8 cellular contexts compared by ENCODE assay signal in genomic region chr6:116279232-116280160, GRCh38. TPM values are rescaled to one million over a fixed set of nuclear protein-coding genes. Genes with fewer than 3 reads are reported as not detected.
DNase-seq lines count a peak whose midpoint lies in the region; ATAC-seq and TF ChIP-seq lines count a peak whose summit lies in the region.

TSPYL1 (minus strand) TSS chr6:116279930; CDS start chr6:116279830, 100 bp downstream.

- H3K4me1 Mint-ChIP-seq in activated T-helper 17 cell treated with anti-CD3 and anti-CD28 coated beads, Interleukin-2, amount 50 U/mL, for 72 hours, result peaks cover 24% of the 10 kb centered on the region
- H3K4me1 Mint-ChIP-seq in naive thymus-derived CD4-positive, alpha-beta T cell, result peaks cover 37 to 73% (median 54%) of the 10 kb centered on the region in 7 donors
- peaks cover 32 to 60% of the 10 kb centered on the region in 2 donors for H3K4me1 Mint-ChIP-seq in stimulated activated naive B cell treated with anti-CD40 and anti-IgM and Interleukin-4, amounts not matched to agents 10 μg/mL and 1 μg/mL and 100 μg/mL, for 72 hours

- peak within 1 kb of the TSS; percentile 96 for H2AFZ ChIP-seq in fibroblast of lung (ENCODE audit: low read length)

- peak within 1 kb of the TSS; percentile 100 for H3K27ac Mint-ChIP-seq in activated T-helper 17 cell treated with anti-CD3 and anti-CD28 coated beads, Interleukin-2, amount 50 U/mL, for 72 hours
- H3K27ac Mint-ChIP-seq in naive thymus-derived CD4-positive, alpha-beta T cell, result peak within 1 kb of the TSS; percentile 98 to 100 (median 100)
- H3K27ac Mint-ChIP-seq in stimulated activated naive B cell treated with anti-CD40 and anti-IgM and Interleukin-4, amounts not matched to agents 10 μg/mL and 1 μg/mL and 100 μg/mL, for 72 hours, result peak within 1 kb of the TSS; percentile 100

- H3K4me2 ChIP-seq in fibroblast of lung (ENCODE audit: extremely low read depth, insufficient read depth, low read length), result peak within 1 kb of the TSS; percentile 95

- ATAC-seq in activated T-helper 17 cell treated with anti-CD3 and anti-CD28 coated beads, Interleukin-2, amount 50 U/mL, for 72 hours (replicated peaks), result peak; percentile 94
- ATAC-seq in naive thymus-derived CD4-positive, alpha-beta T cell, result peak; percentile 92
- ATAC-seq in stimulated activated naive B cell treated with anti-CD40 and anti-IgM and Interleukin-4, amounts not matched to agents 10 μg/mL and 1 μg/mL and 100 μg/mL, for 72 hours (replicated peaks), result peak; percentile 94 to 96

- peaks cover 44% of the 10 kb centered on the region for H3K79me2 ChIP-seq in fibroblast of lung (ENCODE audit: control insufficient read depth, insufficient read depth, low read length)

- TF ChIP-seq CTCF in LNCaP clone FGC (IDR thresholded peaks at IDR 0.05; ENCODE audit: control insufficient read depth, extremely low read depth, insufficient read depth) (peak; percentile 38), RWPE1 (conservative IDR thresholded peaks at IDR 0.05; ENCODE audit: low read depth) (no peak), fibroblast of lung (conservative IDR thresholded peaks at IDR 0.05 in 1 of 2, IDR thresholded peaks at IDR 0.05 in 1 of 2; ENCODE audit: low read depth in 1 of 2, low read length in 2 of 2) (no peak)

- peaks cover 2% of the 10 kb centered on the region for H3K36me3 ChIP-seq in fibroblast of lung (ENCODE audit: control insufficient read depth, insufficient read depth, low read length)
- peaks cover 4 to 13% (median 9%) of the 10 kb centered on the region in 3 experiments for H3K36me3 ChIP-seq in naive thymus-derived CD4-positive, alpha-beta T cell (ENCODE audit: control insufficient read depth in 2 of 3, insufficient read depth in 3 of 3, low read length in 3 of 3)

- H3K36me3 Mint-ChIP-seq in activated T-helper 17 cell treated with anti-CD3 and anti-CD28 coated beads, Interleukin-2, amount 50 U/mL, for 72 hours (ENCODE audit: low read depth), result peaks cover 56% of the 10 kb centered on the region
- H3K36me3 Mint-ChIP-seq in naive thymus-derived CD4-positive, alpha-beta T cell, result peaks cover 3 to 35% (median 27%) of the 10 kb centered on the region in 5 donors
- H3K36me3 Mint-ChIP-seq in stimulated activated naive B cell treated with anti-CD40 and anti-IgM and Interleukin-4, amounts not matched to agents 10 μg/mL and 1 μg/mL and 100 μg/mL, for 72 hours, result peaks cover 28 to 40% of the 10 kb centered on the region in 2 donors

- POLR2A ChIA-PET in RWPE1 (lab: Yijun Ruan, JAX; ENCODE audit: low non-redundant PET), result interaction anchor here (0.6 kb wide), 2 partner anchors 24 to 25 kb away, joined by 3 read pairs; partner anchors contain the start of gene TSPYL4
- POLR2A ChIA-PET in naive thymus-derived CD4-positive, alpha-beta T cell (lab: Charles Lee), result interaction anchor here (0.7 to 5.4 kb wide), 17 partner anchors 8 to 402 kb away, joined by 3 to 70 read pairs (median 6); partner anchors contain the start of genes CALHM6, KPNA5, NT5DC1 and RWDD1

- no peaks in the 10 kb centered on the region for H3K27me3 ChIP-seq in fibroblast of lung (ENCODE audit: control insufficient read depth, insufficient read depth, low read length)
- H3K27me3 ChIP-seq in naive thymus-derived CD4-positive, alpha-beta T cell (ENCODE audit: control insufficient read depth in 2 of 2, insufficient read depth in 2 of 2, low read length in 2 of 2), result no peaks in the 10 kb centered on the region

- peak within 1 kb of the TSS; percentile 97 for H3K27ac ChIP-seq in RWPE1
- H3K27ac ChIP-seq in fibroblast of lung (ENCODE audit: insufficient read depth, low read length), result peak within 1 kb of the TSS; percentile 98
- peak within 1 kb of the TSS; percentile 99 for H3K27ac ChIP-seq in naive thymus-derived CD4-positive, alpha-beta T cell (ENCODE audit: low read depth, low read length)

- H3K4me3 Mint-ChIP-seq in activated T-helper 17 cell treated with anti-CD3 and anti-CD28 coated beads, Interleukin-2, amount 50 U/mL, for 72 hours, result peak within 1 kb of the TSS; percentile 95
- peak within 1 kb of the TSS; percentile 96 to 100 (median 98) for H3K4me3 Mint-ChIP-seq in naive thymus-derived CD4-positive, alpha-beta T cell
- H3K4me3 Mint-ChIP-seq in stimulated activated naive B cell treated with anti-CD40 and anti-IgM and Interleukin-4, amounts not matched to agents 10 μg/mL and 1 μg/mL and 100 μg/mL, for 72 hours, result peak within 1 kb of the TSS; percentile 96 to 97

- no peaks in the 10 kb centered on the region for H3K27me3 Mint-ChIP-seq in activated T-helper 17 cell treated with anti-CD3 and anti-CD28 coated beads, Interleukin-2, amount 50 U/mL, for 72 hours
- peaks cover 0 to 6% (median 0%) of the 10 kb centered on the region in 5 donors for H3K27me3 Mint-ChIP-seq in naive thymus-derived CD4-positive, alpha-beta T cell
- no peaks in the 10 kb centered on the region for H3K27me3 Mint-ChIP-seq in stimulated activated naive B cell treated with anti-CD40 and anti-IgM and Interleukin-4, amounts not matched to agents 10 μg/mL and 1 μg/mL and 100 μg/mL, for 72 hours

- peak within 1 kb of the TSS; percentile 98 for H3K9ac ChIP-seq in fibroblast of lung (ENCODE audit: insufficient read depth, low read length)

- CTCF ChIA-PET in RWPE1 (lab: Yijun Ruan, JAX), result interaction anchor here (0.7 to 3.8 kb wide), 4 partner anchors 8 to 334 kb away, joined by 3 to 23 read pairs (median 10); partner anchors contain the start of gene RWDD1
- CTCF ChIA-PET in naive thymus-derived CD4-positive, alpha-beta T cell (lab: Charles Lee), result interaction anchor here (0.8 to 2.3 kb wide), 6 partner anchors 8 to 390 kb away, joined by 3 to 10 read pairs (median 3); no protein-coding TSS in a partner anchor

- intact Hi-C loops in naive thymus-derived CD4-positive, alpha-beta T cell (cut with micrococcal nuclease), result loop anchor here (1.0 to 10.0 kb wide), 16 partner anchors 11 to 1395 kb away; partner anchors contain the start of genes CALHM6 (in 2 of the 2), GOPC (in 2 of the 2), KPNA5 (in 2 of the 2) and NT5DC1 (in 2 of the 2)

- H3K4me3 ChIP-seq in LNCaP clone FGC (ENCODE audit: low read depth, low read length) (peak within 1 kb of the TSS; percentile 91), fibroblast of lung (replicated peaks in 1 of 4; ENCODE audit: control extremely low read depth in 1 of 4, insufficient read depth in 1 of 4, low read depth in 3 of 4, low read length in 4 of 4) (peak within 1 kb of the TSS; percentile 93 to 97 (median 95))
- peak within 1 kb of the TSS; percentile 86 for H3K4me3 ChIP-seq in naive thymus-derived CD4-positive, alpha-beta T cell (ENCODE audit: low read length)

- peaks cover 6% of the 10 kb centered on the region for H3K4me1 ChIP-seq in fibroblast of lung (ENCODE audit: control insufficient read depth, extremely low read depth, insufficient read depth, low read length)
- H3K4me1 ChIP-seq in naive thymus-derived CD4-positive, alpha-beta T cell (ENCODE audit: control insufficient read depth in 2 of 2, insufficient read depth in 2 of 2, low read length in 2 of 2), result peaks cover 39 to 43% of the 10 kb centered on the region in 2 donors

- no peaks in the 10 kb centered on the region for H3K9me3 Mint-ChIP-seq in activated T-helper 17 cell treated with anti-CD3 and anti-CD28 coated beads, Interleukin-2, amount 50 U/mL, for 72 hours
- peaks cover 0 to 3% (median 0%) of the 10 kb centered on the region in 11 donors for H3K9me3 Mint-ChIP-seq in naive thymus-derived CD4-positive, alpha-beta T cell
- no peaks in the 10 kb centered on the region for H3K9me3 Mint-ChIP-seq in stimulated activated naive B cell treated with anti-CD40 and anti-IgM and Interleukin-4, amounts not matched to agents 10 μg/mL and 1 μg/mL and 100 μg/mL, for 72 hours

- no peaks in the 10 kb centered on the region for H3K9me3 ChIP-seq in fibroblast of lung (ENCODE audit: control insufficient read depth, insufficient read depth, low read depth, low read length)
- H3K9me3 ChIP-seq in naive thymus-derived CD4-positive, alpha-beta T cell (ENCODE audit: control insufficient read depth in 2 of 3, low read length in 3 of 3), result no peaks in the 10 kb centered on the region

- H4K20me1 ChIP-seq in fibroblast of lung (ENCODE audit: control insufficient read depth, extremely low read depth, insufficient read depth, low read length), result no peaks in the 10 kb centered on the region

- DNase-seq in EH (ENCODE audit: low read depth) (peak; percentile 97), GOT3 (lab: John Stamatoyannopoulos, UW) (peak; percentile 79), LNCaP clone FGC (ENCODE audit: low read depth) (peak; percentile 94), RWPE1 (ENCODE audit: low spot score) (peak; percentile 95), fibroblast of lung (ENCODE audit: low read depth in 2 of 2) (peak; percentile 95 to 97)
- peak; percentile 85 to 98 (median 96) for DNase-seq in naive thymus-derived CD4-positive, alpha-beta T cell
- peak; percentile 92 for DNase-seq in stimulated activated naive B cell treated with anti-CD40 and anti-IgM and Interleukin-4, amounts not matched to agents 10 μg/mL and 1 μg/mL and 100 μg/mL, for 72 hours

RNA-seq across cellular contexts. Expression of gene TSPYL1, which starts in this region (rescaled TPM):
- total RNA-seq in activated T-helper 17 cell treated with anti-CD3 and anti-CD28 coated beads, Interleukin-2, amount 50 U/mL, for 72 hours, result 10 to 100 TPM; 47.9 to 64.6 TPM
- 83.0 and 93.0 TPM in 2 replicates for total RNA-seq in fibroblast of lung
- 73.6 and 82.0 TPM in 2 replicates for polyA plus RNA-seq in fibroblast of lung
- polyA plus RNA-seq in fibroblast of lung (2012), result 61.7 and 66.1 TPM in 2 replicates
- polyA minus RNA-seq in fibroblast of lung (ENCODE audit: low replicate concordance), result 64.2 and 82.9 TPM in 2 replicates
- total RNA-seq in naive thymus-derived CD4-positive, alpha-beta T cell, result 100 to 1,000 TPM in 3 of 5 experiments, 10 to 100 TPM in 2; 42.8 to 226 (median 104) TPM
- polyA plus RNA-seq in naive thymus-derived CD4-positive, alpha-beta T cell, result 10 to 100 TPM; 34.9 to 43.9 TPM

Comparison
In these comparisons a context has a peak if more than half of its experiments do, and no peak if none do; other contexts are left out.
1. Peak in every context shown above with its lines: DNase-seq, ATAC-seq, H3K4me3 ChIP-seq and H3K27ac ChIP-seq.